In the genomic region with DNA sequence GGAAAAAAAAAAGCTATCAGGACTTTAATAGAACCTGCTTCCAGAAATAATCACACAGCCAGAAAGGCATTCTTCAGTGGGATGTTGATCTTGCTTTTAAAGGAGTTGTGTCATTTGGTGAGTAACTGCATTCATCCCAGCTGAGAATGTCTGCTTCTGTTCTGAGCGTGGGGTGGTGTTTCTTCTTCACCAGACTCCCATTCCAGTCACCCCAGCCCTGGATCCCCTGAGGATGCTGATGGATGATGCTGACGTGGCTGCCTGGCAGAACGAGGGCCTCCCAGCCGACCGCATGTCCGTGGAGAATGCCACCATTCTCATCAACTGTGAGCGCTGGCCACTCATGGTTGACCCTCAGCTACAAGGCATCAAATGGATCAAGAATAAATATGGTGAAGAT, we compare ENCODE assay signal across 19 cellular contexts.
DNase-seq lines count a peak whose midpoint lies in the region; ATAC-seq lines count a peak whose summit lies in the region.
"Had no signal": no experiment of that assay in that cellular context is flagged by ENCODE, and none has a peak within 500 bp of the region (broad histone marks: within the 10 kb centered on the region; RNA-seq: fewer than 3 reads in every experiment).

No MANE protein-coding gene starts in this region.

- peak overlapping the region; percentile 35 for H3K56ac ChIP-seq in mesendoderm (ENCODE audit: low read length)

- DNase-seq in islet precursor cell = peak; percentile 51
- no peak for DNase-seq in mesendoderm
- DNase-seq in activated naive CD4-positive, alpha-beta T cell treated with anti-CD3 and anti-CD28 coated beads, Interleukin-2, amount 50 U/mL, for 16 hours = no peak
- DNase-seq in Right ventricle myocardium inferior (ENCODE audit: missing footprints) = no peak
- DNase-seq in activated CD4-positive, alpha-beta memory T cell treated with anti-CD3 and anti-CD28 coated beads, Interleukin-2, amount 10 ng/mL, durations not matched to agents 7 days and 5 days = no peak
- DNase-seq: 8988T; ACHN; AML-193; Caco-2; Calu3; CD4-positive, alpha-beta T cell; CD8-positive, alpha-beta T cell; DMS79 treated with DMSO at 0.1 percent for 48 hours; EL; GDM1 had no signal

- ATAC-seq in Right ventricle myocardium inferior = no peak
- ATAC-seq: CD8-positive, alpha-beta T cell; GM12878 had no signal

- CTCF ChIA-PET in activated CD4-positive, alpha-beta memory T cell treated with anti-CD3 and anti-CD28 coated beads, Interleukin-2, amount 10 ng/mL, durations not matched to agents 7 days and 5 days (lab: Charles Lee) = no interaction called here

- H3K27me3 ChIP-seq in mesendoderm (ENCODE audit: insufficient read depth, low read length, poor library complexity) = no peaks in the 10 kb centered on the region
- H3K27me3 ChIP-seq: BLaER1 treated with 17β-estradiol and CSF1 and Interleukin-3, amounts not matched to agents 10 nM and 100 nM had no signal

- intact Hi-C loops in Right ventricle myocardium inferior (cut with DNase I) = no loop called here

- peaks cover 7% of the 10 kb centered on the region for H3K9me3 Mint-ChIP-seq in activated CD4-positive, alpha-beta memory T cell treated with anti-CD3 and anti-CD28 coated beads, Interleukin-2, amount 10 ng/mL, durations not matched to agents 7 days and 5 days
- H3K9me3 Mint-ChIP-seq: CD4-positive, alpha-beta T cell had no signal

- no peak overlapping the region for H2BK120ac ChIP-seq in mesendoderm (ENCODE audit: low read depth, low read length)

- H3K4me1 ChIP-seq in mesendoderm (ENCODE audit: control insufficient read depth, low read depth, low read length) = peaks cover 3% of the 10 kb centered on the region
- H3K4me1 ChIP-seq: Caco-2 had no signal

- peak overlapping the region; percentile 98 for H2BK5ac ChIP-seq in mesendoderm (ENCODE audit: low read length)

- H3K4me3 Mint-ChIP-seq in activated CD4-positive, alpha-beta memory T cell treated with anti-CD3 and anti-CD28 coated beads, Interleukin-2, amount 10 ng/mL, durations not matched to agents 7 days and 5 days = no peak overlapping the region
- H3K4me3 Mint-ChIP-seq: B cell; CD4-positive, alpha-beta T cell; CD8-positive, alpha-beta T cell had no signal

- H2AK5ac ChIP-seq in mesendoderm (ENCODE audit: low read length) = peak overlapping the region; percentile 12

- H2BK15ac ChIP-seq in mesendoderm (replicated peaks; ENCODE audit: low read depth) = no peak overlapping the region

- no peak overlapping the region for H3K27ac Mint-ChIP-seq in activated CD4-positive, alpha-beta memory T cell treated with anti-CD3 and anti-CD28 coated beads, Interleukin-2, amount 10 ng/mL, durations not matched to agents 7 days and 5 days
- H3K27ac Mint-ChIP-seq: B cell; CD4-positive, alpha-beta T cell; CD8-positive, alpha-beta T cell had no signal

- no peaks in the 10 kb centered on the region for H3K79me2 ChIP-seq in mesendoderm (ENCODE audit: control insufficient read depth, insufficient read depth, low read length)

- H3K27ac ChIP-seq in mesendoderm (ENCODE audit: low read depth, low read length) = no peak overlapping the region
- H3K27ac ChIP-seq: BLaER1 treated with 17β-estradiol and CSF1 and Interleukin-3, amounts not matched to agents 10 nM and 100 nM; C4-2B had no signal

- H3K4me1 Mint-ChIP-seq in activated CD4-positive, alpha-beta memory T cell treated with anti-CD3 and anti-CD28 coated beads, Interleukin-2, amount 10 ng/mL, durations not matched to agents 7 days and 5 days = no peaks in the 10 kb centered on the region
- H3K4me1 Mint-ChIP-seq: B cell had no signal

- no peaks in the 10 kb centered on the region for H3K79me1 ChIP-seq in mesendoderm (ENCODE audit: low read length)

- no peak overlapping the region for H3K18ac ChIP-seq in mesendoderm (ENCODE audit: low read length)

- no CpG with 5 or more reads among the region's 7 CpGs for WGBS in mesendoderm (ENCODE audit: extremely low coverage, insufficient coverage, low lambda C conversion rate)

- H3K36me3 Mint-ChIP-seq in activated CD4-positive, alpha-beta memory T cell treated with anti-CD3 and anti-CD28 coated beads, Interleukin-2, amount 10 ng/mL, durations not matched to agents 7 days and 5 days (ENCODE audit: low read depth) = no peaks in the 10 kb centered on the region
- H3K36me3 Mint-ChIP-seq: CD8-positive, alpha-beta T cell had no signal

- no peaks in the 10 kb centered on the region for H3K36me3 ChIP-seq in mesendoderm (ENCODE audit: control insufficient read depth, insufficient read depth, low read length)
- H3K36me3 ChIP-seq: BLaER1 treated with 17β-estradiol and CSF1 and Interleukin-3, amounts not matched to agents 10 nM and 100 nM had no signal

- no peak overlapping the region for H3K4me3 ChIP-seq in mesendoderm (ENCODE audit: low read length)
- H3K4me3 ChIP-seq: BLaER1 treated with 17β-estradiol and CSF1 and Interleukin-3, amounts not matched to agents 10 nM and 100 nM; GM12878 had no signal

- no peak overlapping the region for H3K4ac ChIP-seq in mesendoderm (ENCODE audit: low read depth, low read length)

- H3K9ac ChIP-seq in mesendoderm (ENCODE audit: low read length) = no peak overlapping the region
- H3K9ac ChIP-seq: BLaER1 treated with 17β-estradiol and CSF1 and Interleukin-3, amounts not matched to agents 10 nM and 100 nM had no signal

- H4K5ac ChIP-seq in mesendoderm (ENCODE audit: low read length) = no peak overlapping the region

- H4K8ac ChIP-seq in mesendoderm (ENCODE audit: low read depth, low read length) = no peak overlapping the region

- H3K4me2 ChIP-seq in mesendoderm (ENCODE audit: low read length) = no peak overlapping the region
- H3K4me2 ChIP-seq: BLaER1 treated with 17β-estradiol and CSF1 and Interleukin-3, amounts not matched to agents 10 nM and 100 nM had no signal

- no peak overlapping the region for H3K23ac ChIP-seq in mesendoderm (ENCODE audit: low read length)

- H3K27me3 Mint-ChIP-seq in activated CD4-positive, alpha-beta memory T cell treated with anti-CD3 and anti-CD28 coated beads, Interleukin-2, amount 10 ng/mL, durations not matched to agents 7 days and 5 days = no peaks in the 10 kb centered on the region
- H3K27me3 Mint-ChIP-seq: CD4-positive, alpha-beta T cell had no signal

- POLR2A ChIA-PET in activated CD4-positive, alpha-beta memory T cell treated with anti-CD3 and anti-CD28 coated beads, Interleukin-2, amount 10 ng/mL, durations not matched to agents 7 days and 5 days (lab: Charles Lee) = no interaction called here
